24 cellular contexts compared by ENCODE assay signal in the genomic region with DNA sequence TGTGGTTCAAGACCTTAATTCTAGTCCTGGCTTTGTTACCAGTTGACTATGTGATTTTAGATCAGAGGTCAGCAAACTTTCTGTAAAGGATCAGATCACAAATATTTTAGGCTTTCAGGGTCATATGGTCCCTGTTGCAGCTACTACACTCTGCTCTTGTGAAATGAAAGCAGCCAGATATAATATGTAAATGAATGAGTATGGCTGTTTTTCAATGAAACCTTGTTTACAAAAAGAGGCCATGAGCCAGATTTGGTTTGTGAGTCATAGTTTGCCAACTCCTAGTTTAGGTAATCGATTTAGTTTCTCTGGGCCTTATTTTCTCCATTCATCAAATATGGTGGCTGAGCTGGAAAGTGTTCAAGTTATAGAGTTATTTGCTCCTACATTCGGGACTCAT.
"Had no signal": no experiment of that assay in that cellular context is flagged by ENCODE, and none has a peak within 500 bp of the region (broad histone marks: within the 10 kb centered on the region; RNA-seq: fewer than 3 reads in every experiment).

No MANE protein-coding gene starts in this region.

- H3K36me3 Mint-ChIP-seq: activated CD8-positive, alpha-beta memory T cell treated with anti-CD3 and anti-CD28 coated beads, Interleukin-2, amount 10 ng/mL, durations not matched to agents 7 days and 5 days; activated naive CD4-positive, alpha-beta T cell treated with anti-CD3 and anti-CD28 coated beads, Interleukin-2, amount 50 U/mL, for 72 hours; T-cell had no signal

- H3K27me3 Mint-ChIP-seq: activated B cell treated with CpG ODN at 0.5 μM for 24 hours; activated CD4-positive, alpha-beta T cell treated with anti-CD3 and anti-CD28 coated beads, Interleukin-2, amount 10 ng/mL, durations not matched to agents 24 days and 14 days; activated CD8-positive, alpha-beta memory T cell treated with anti-CD3 and anti-CD28 coated beads, Interleukin-2, amount 10 ng/mL, durations not matched to agents 7 days and 5 days; activated T-cell treated with anti-CD3 and anti-CD28 coated beads, Interleukin-2, amount 50 U/mL, for 24 hours; T-cell had no signal

- H3K27ac Mint-ChIP-seq: activated B cell treated with CpG ODN at 0.5 μM for 24 hours; activated CD4-positive, alpha-beta T cell treated with anti-CD3 and anti-CD28 coated beads, Interleukin-2, amount 10 ng/mL, durations not matched to agents 24 days and 14 days; activated CD8-positive, alpha-beta memory T cell treated with anti-CD3 and anti-CD28 coated beads, Interleukin-2, amount 10 ng/mL, durations not matched to agents 7 days and 5 days; activated naive CD4-positive, alpha-beta T cell treated with anti-CD3 and anti-CD28 coated beads, Interleukin-2, amount 50 U/mL, for 72 hours; activated T-cell treated with anti-CD3 and anti-CD28 coated beads, Interleukin-2, amount 50 U/mL, for 24 hours; activated T-helper 1 cell treated with anti-CD3 and anti-CD28 coated beads, Interleukin-12 subunit alpha, Interleukin-12 subunit beta, Interleukin-2, Interleukin-4 antibody, amounts not matched to agents 30 ng/mL and 10 ng/mL and 1 ng/mL, durations not matched to agents 14 hours and 24 hours and 36 hours; T-cell had no signal

- H3K4me3 Mint-ChIP-seq: activated B cell treated with CpG ODN at 0.5 μM for 24 hours; activated CD4-positive, alpha-beta T cell treated with anti-CD3 and anti-CD28 coated beads, Interleukin-2, amount 10 ng/mL, durations not matched to agents 24 days and 14 days; activated CD8-positive, alpha-beta memory T cell treated with anti-CD3 and anti-CD28 coated beads, Interleukin-2, amount 10 ng/mL, durations not matched to agents 7 days and 5 days; activated T-cell treated with anti-CD3 and anti-CD28 coated beads, Interleukin-2, amount 50 U/mL, for 24 hours; activated T-helper 1 cell treated with anti-CD3 and anti-CD28 coated beads, Interleukin-12 subunit alpha, Interleukin-12 subunit beta, Interleukin-2, Interleukin-4 antibody, amounts not matched to agents 30 ng/mL and 10 ng/mL and 1 ng/mL, durations not matched to agents 14 hours and 24 hours and 36 hours; T-cell had no signal

- H3K27me3 ChIP-seq: brain microvascular endothelial cell had no signal

- H3K4me1 Mint-ChIP-seq: activated B cell treated with CpG ODN at 0.5 μM for 24 hours; activated CD4-positive, alpha-beta T cell treated with anti-CD3 and anti-CD28 coated beads, Interleukin-2, amount 10 ng/mL, durations not matched to agents 24 days and 14 days; activated CD8-positive, alpha-beta memory T cell treated with anti-CD3 and anti-CD28 coated beads, Interleukin-2, amount 10 ng/mL, durations not matched to agents 7 days and 5 days; T-cell had no signal

- H2AFZ ChIP-seq: PC-9 had no signal

- ATAC-seq: activated CD8-positive, alpha-beta memory T cell treated with anti-CD3 and anti-CD28 coated beads, Interleukin-2, amount 10 ng/mL, durations not matched to agents 7 days and 5 days; activated naive CD4-positive, alpha-beta T cell treated with anti-CD3 and anti-CD28 coated beads, Interleukin-2, amount 50 U/mL, for 72 hours; T-cell had no signal

- H3K36me3 ChIP-seq: brain microvascular endothelial cell had no signal

- DNase-seq: activated B cell treated with CpG ODN at 0.5 μM for 24 hours; activated CD4-positive, alpha-beta T cell treated with anti-CD3 and anti-CD28 coated beads for 1 hour; activated CD4-positive, alpha-beta T cell treated with anti-CD3 and anti-CD28 coated beads, Interleukin-2, amount 10 ng/mL, durations not matched to agents 24 days and 14 days; activated CD4-positive, alpha-beta T cell treated with anti-CD3 and anti-CD28 coated beads, Interleukin-2, amount 50 U/mL, for 48 hours; activated CD8-positive, alpha-beta memory T cell treated with anti-CD3 and anti-CD28 coated beads, Interleukin-2, amount 10 ng/mL, durations not matched to agents 7 days and 5 days; activated effector memory CD4-positive, alpha-beta T cell treated with Interleukin-2 at 50 U/mL for 16 hours; activated naive CD4-positive, alpha-beta T cell treated with Interleukin-2 at 50 U/mL for 16 hours; activated T-cell treated with anti-CD3 and anti-CD28 coated beads, Interleukin-2, amount 50 U/mL, for 24 hours; brain microvascular endothelial cell; caudate nucleus; MM.1S; NCI-H1105; NCI-H1436 treated with DMSO at 0.1 percent for 48 hours; NCI-H187; NCI-H2081; NCI-H446; NCI-H524; PC-9; T-cell; T-helper 2 cell; T1000 had no signal

- H3K4me3 ChIP-seq: PC-9, SK-N-MC had no signal

- H3K27ac ChIP-seq: brain microvascular endothelial cell, PC-9, SK-N-MC had no signal

- H3K9me3 Mint-ChIP-seq: activated B cell treated with CpG ODN at 0.5 μM for 24 hours; activated CD4-positive, alpha-beta T cell treated with anti-CD3 and anti-CD28 coated beads, Interleukin-2, amount 10 ng/mL, durations not matched to agents 24 days and 14 days had no signal

- H3K4me2 ChIP-seq: PC-9 had no signal
